Comparison of ENCODE assay signal across 11 cellular contexts in genomic region chr3:73451276-73451973, GRCh38.
A peak's percentile ranks its signal among the peaks of the same experiment; 100 is the strongest.
DNase-seq lines count a peak whose midpoint lies in the region; ATAC-seq and TF ChIP-seq lines count a peak whose summit lies in the region.
"Had no signal": no experiment of that assay in that cellular context is flagged by ENCODE, and none has a peak within 500 bp of the region (broad histone marks: within the 10 kb centered on the region; RNA-seq: fewer than 3 reads in every experiment).

No MANE protein-coding gene starts in this region.

- POLR2A ChIA-PET in CD4-positive, alpha-beta T cell (lab: Charles Lee) = no interaction called here

- H3K4me3 Mint-ChIP-seq in CD4-positive, alpha-beta T cell = no peak overlapping the region
- H3K4me3 Mint-ChIP-seq: HFFc6 had no signal

- H3K9me3 ChIP-seq in CD4-positive, alpha-beta T cell (ENCODE audit: control insufficient read depth, low read length) = no peaks in the 10 kb centered on the region
- H3K9me3 ChIP-seq: spleen, thyroid gland had no signal

- no peaks in the 10 kb centered on the region for H3K9me3 Mint-ChIP-seq in CD4-positive, alpha-beta T cell
- H3K9me3 Mint-ChIP-seq: HFFc6 had no signal

- no peaks in the 10 kb centered on the region for H3K36me3 Mint-ChIP-seq in CD4-positive, alpha-beta T cell (ENCODE audit: low read depth)

- TF ChIP-seq CTCF in VCaP (conservative IDR thresholded peaks at IDR 0.05) = no peak
- TF ChIP-seq CTCF in CD4-positive, alpha-beta T cell (IDR thresholded peaks at IDR 0.05) = no peak

- intact Hi-C loops in CD4-positive, alpha-beta T cell (cut with DNase I, micrococcal nuclease) = no loop called here

- H3K27ac ChIP-seq in VCaP = peak overlapping the region; percentile 82
- no peak overlapping the region for H3K27ac ChIP-seq in CD4-positive, alpha-beta T cell (ENCODE audit: low read depth, low read length)
- H3K27ac ChIP-seq: spleen, thyroid gland had no signal

- DNase-seq in COLO668 (lab: John Stamatoyannopoulos, UW; ENCODE audit: unreplicated experiment) (peak; percentile 37), cerebellum (ENCODE audit: low spot score) (no peak), nucleus accumbens (lab: John Stamatoyannopoulos, UW) (no peak)
- no peak for DNase-seq in CD4-positive, alpha-beta T cell
- no peak for DNase-seq in activated CD4-positive, alpha-beta T cell treated with anti-CD3 and anti-CD28 coated beads for 48 hours
- DNase-seq: HFFc6, spleen, thyroid gland had no signal

- CTCF ChIA-PET in CD4-positive, alpha-beta T cell (lab: Charles Lee) = no interaction called here

- ATAC-seq in GM19395 (IDR thresholded peaks at IDR 0.05; ENCODE audit: unreplicated experiment) (peak; percentile 31), HG03469 (IDR thresholded peaks at IDR 0.05; ENCODE audit: unreplicated experiment) (peak; percentile 39)
- no peak for ATAC-seq in CD4-positive, alpha-beta T cell (ENCODE audit: poor library complexity)

- H3K27ac Mint-ChIP-seq in CD4-positive, alpha-beta T cell = no peak overlapping the region
- H3K27ac Mint-ChIP-seq: HFFc6 had no signal

- no peaks in the 10 kb centered on the region for H3K27me3 ChIP-seq in CD4-positive, alpha-beta T cell (ENCODE audit: control insufficient read depth, insufficient read depth, low read length)
- H3K27me3 ChIP-seq: spleen, thyroid gland had no signal

- no peaks in the 10 kb centered on the region for H3K27me3 Mint-ChIP-seq in CD4-positive, alpha-beta T cell

- H3K4me1 Mint-ChIP-seq in CD4-positive, alpha-beta T cell (ENCODE audit: low read depth) = no peaks in the 10 kb centered on the region
